Comparison of ENCODE assay signal across 12 cellular contexts in the genomic region with DNA sequence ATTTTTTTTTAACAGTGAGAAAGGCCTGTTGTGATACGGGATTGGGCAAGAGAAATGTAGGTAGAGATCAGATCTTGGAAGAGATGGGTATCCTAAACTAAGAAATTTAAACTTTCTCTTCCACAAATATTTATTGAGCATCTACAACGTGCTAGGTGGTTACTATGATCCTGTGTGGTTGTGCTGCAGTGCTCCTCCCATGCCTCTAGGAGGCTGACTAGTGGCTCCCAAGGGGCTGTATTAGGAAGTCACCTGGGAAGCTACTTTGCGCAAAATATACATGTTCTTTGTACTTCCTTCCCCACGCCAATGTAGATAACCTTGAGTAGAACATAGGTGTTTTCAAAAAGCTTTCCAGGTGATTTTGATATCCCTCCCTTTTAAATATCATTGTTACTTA. TPM values are rescaled to one million over a fixed set of nuclear protein-coding genes. Genes with fewer than 3 reads are reported as not detected.
DNase-seq lines count a peak whose midpoint lies in the region; ATAC-seq and TF ChIP-seq lines count a peak whose summit lies in the region.
"Had no signal": no experiment of that assay in that cellular context is flagged by ENCODE, and none has a peak within 500 bp of the region (broad histone marks: within the 10 kb centered on the region; RNA-seq: fewer than 3 reads in every experiment).

No MANE protein-coding gene starts in this region.

- H2AFZ ChIP-seq in hepatocyte = no peak overlapping the region

- CTCF ChIA-PET in AG04450 (lab: Charles Lee) = no interaction called here

- peaks cover 36% of the 10 kb centered on the region for H4K20me1 ChIP-seq in hepatocyte (ENCODE audit: insufficient read depth, poor library complexity, severe bottlenecking)

- POLR2A ChIA-PET in AG04450 (lab: Yijun Ruan, JAX) = no interaction called here

- no peaks in the 10 kb centered on the region for H3K36me3 ChIP-seq in GM06990 (ENCODE audit: control insufficient read depth, insufficient read depth, low read length)
- no peaks in the 10 kb centered on the region for H3K36me3 ChIP-seq in hepatocyte (replicated peaks; ENCODE audit: insufficient read depth, low read depth)
- H3K36me3 ChIP-seq: thoracic aorta had no signal

- no peaks in the 10 kb centered on the region for H3K27me3 ChIP-seq in AG04450 (ENCODE audit: control insufficient read depth, insufficient read depth, low read length)
- no peaks in the 10 kb centered on the region for H3K27me3 ChIP-seq in GM06990 (replicated peaks; ENCODE audit: control insufficient read depth, insufficient read depth, low read length)
- no peaks in the 10 kb centered on the region for H3K27me3 ChIP-seq in hepatocyte

- no peak overlapping the region for H3K27ac ChIP-seq in AG04450 (ENCODE audit: low read depth, low read length)
- H3K27ac ChIP-seq in hepatocyte = no peak overlapping the region
- H3K27ac ChIP-seq: thoracic aorta had no signal

- H3K4me3 ChIP-seq in AG04450 (ENCODE audit: low read depth, low read length) (no peak overlapping the region), GM06990 (replicated peaks; ENCODE audit: low read depth, low read length) (no peak overlapping the region), hepatocyte (no peak overlapping the region)
- H3K4me3 ChIP-seq: thoracic aorta had no signal

- H3K9me2 ChIP-seq in hepatocyte (replicated peaks; ENCODE audit: insufficient read depth) = no peaks in the 10 kb centered on the region

- peak; percentile 29; the same call in 1 of the 2 replicates for TF ChIP-seq CTCF in AG04450 (IDR thresholded peaks at IDR 0.05; ENCODE audit: low read depth, low read length)
- peak; percentile 21 for TF ChIP-seq CTCF in GM06990 (IDR thresholded peaks at IDR 0.05; ENCODE audit: insufficient read depth, low read length, poor library complexity, severe bottlenecking)
- TF ChIP-seq CTCF in hepatocyte (IDR thresholded peaks at IDR 0.05; ENCODE audit: poor library complexity) = peak; percentile 8

- H3K9me3 ChIP-seq in AG04450 (ENCODE audit: control insufficient read depth, insufficient read depth, low read length) (no peaks in the 10 kb centered on the region), hepatocyte (ENCODE audit: low read depth) (no peaks in the 10 kb centered on the region)
- H3K9me3 ChIP-seq: thoracic aorta had no signal

- H3K4me1 ChIP-seq in hepatocyte (ENCODE audit: insufficient read depth) = no peaks in the 10 kb centered on the region

- WGBS in hepatocyte (ENCODE audit: low lambda C conversion rate, missing lambda C conversion rate) = 91% methylated on average over 4 of the region's 4 CpGs

- no peak overlapping the region for H3K4me2 ChIP-seq in hepatocyte

- DNase-seq in AG04450 (ENCODE audit: low read depth, low spot score) (no peak), GM06990 (ENCODE audit: extremely low read depth, insufficient read length) (no peak), RKO (ENCODE audit: low spot score) (peak; percentile 24), hepatocyte (ENCODE audit: low spot score) (no peak), left colon (no peak)
- DNase-seq: DMS 273 treated with DMSO at 0.1 percent for 48 hours; NCI-H2081 treated with DMSO at 0.1 percent for 48 hours; stimulated activated CD4-positive, alpha-beta T cell treated with anti-CD3 and anti-CD28 coated beads, Interleukin-4, amount 100 ng/mL, for 1 hour had no signal

- intact Hi-C loops in left colon (cut with DNase I, micrococcal nuclease) = no loop called here

- peaks cover 97% of the 10 kb centered on the region for H3K79me2 ChIP-seq in hepatocyte

- ATAC-seq in HG02763 (IDR thresholded peaks at IDR 0.05; ENCODE audit: unreplicated experiment) (no peak), HG02852 (IDR thresholded peaks at IDR 0.05; ENCODE audit: unreplicated experiment) (no peak), left colon (no peak), HG02759 (IDR thresholded peaks at IDR 0.05; ENCODE audit: unreplicated experiment) (no peak)

RNA-seq across cellular contexts. Expression of gene USP3, which starts 27.2 kb away (rescaled TPM):
- polyA plus RNA-seq in AG04450 (2011; rRNA removed) (24.0 and 30.7 TPM in 2 replicates), hepatocyte (25.7 and 30.5 TPM in 2 replicates)
- polyA minus RNA-seq in AG04450 (2011; rRNA and poly(A)+ RNA removed) = 38.2 and 45.0 TPM in 2 replicates
- total RNA-seq in hepatocyte (55.4 and 61.2 TPM in 2 replicates), left colon (10 to 100 TPM; 74.7 to 79.9 TPM)
